In genomic region chr17:50898369-50899004, GRCh38 we compare ENCODE assay signal across 15 cellular contexts. TPM values are rescaled to one million over a fixed set of nuclear protein-coding genes. Genes with fewer than 3 reads are reported as not detected.
DNase-seq lines count a peak whose midpoint lies in the region; ATAC-seq and TF ChIP-seq lines count a peak whose summit lies in the region.
"Had no signal": no experiment of that assay in that cellular context is flagged by ENCODE, and none has a peak within 500 bp of the region (broad histone marks: within the 10 kb centered on the region; RNA-seq: fewer than 3 reads in every experiment).

No MANE protein-coding gene starts in this region.

- TF ChIP-seq CTCF in HEK293 (tag by site-specific recombination; IDR thresholded peaks at IDR 0.05) = no peak
- TF ChIP-seq CTCF in endothelial cell (IDR thresholded peaks at IDR 0.05; ENCODE audit: unreplicated experiment) = no peak

- H3K36me3 ChIP-seq in HEK293 (ENCODE audit: control insufficient read depth in 2 of 2, insufficient read depth in 1 of 2, low read length in 2 of 2) = no peaks in the 10 kb centered on the region
- H3K36me3 ChIP-seq: BLaER1 treated with 17β-estradiol and CSF1 and Interleukin-3, amounts not matched to agents 10 nM and 100 nM had no signal

- peaks cover 18% of the 10 kb centered on the region for H3K4me1 Mint-ChIP-seq in endothelial cell (ENCODE audit: unreplicated experiment)
- H3K4me1 Mint-ChIP-seq in stimulated activated effector memory CD8-positive, alpha-beta T cell treated with anti-CD3 and anti-CD28 coated beads, Interleukin-12 subunit alpha, Interleukin-12 subunit beta, amount 100 ng/mL, for 72 hours = peaks cover 29% of the 10 kb centered on the region

- no peak overlapping the region for H3K27ac Mint-ChIP-seq in endothelial cell (ENCODE audit: unreplicated experiment)
- peak overlapping the region; percentile 58 for H3K27ac Mint-ChIP-seq in stimulated activated effector memory CD8-positive, alpha-beta T cell treated with anti-CD3 and anti-CD28 coated beads, Interleukin-12 subunit alpha, Interleukin-12 subunit beta, amount 100 ng/mL, for 72 hours
- H3K27ac Mint-ChIP-seq: CD4-positive, alpha-beta T cell; GM23338 had no signal

- POLR2A ChIA-PET in HEK293 (lab: Yijun Ruan, JAX) = interaction anchor here (0.6 to 1.4 kb wide), 2 partner anchors 32 to 37 kb away, joined by 4 read pairs; partner anchors contain the start of gene TOB1

- no peaks in the 10 kb centered on the region for H3K4me1 ChIP-seq in HEK293 (ENCODE audit: control insufficient read depth, insufficient read depth, low read length)

- no peaks in the 10 kb centered on the region for H3K9me3 Mint-ChIP-seq in endothelial cell (ENCODE audit: unreplicated experiment)
- H3K9me3 Mint-ChIP-seq in stimulated activated effector memory CD8-positive, alpha-beta T cell treated with anti-CD3 and anti-CD28 coated beads, Interleukin-12 subunit alpha, Interleukin-12 subunit beta, amount 100 ng/mL, for 72 hours = no peaks in the 10 kb centered on the region
- H3K9me3 Mint-ChIP-seq: CD4-positive, alpha-beta T cell; GM23338; H9 had no signal

- DNase-seq in activated effector memory CD4-positive, alpha-beta T cell treated with anti-CD3 and anti-CD28 coated beads, Interleukin-2, amount 50 U/mL, for 16 hours = peak; percentile 4
- no peak for DNase-seq in activated effector memory CD4-positive, alpha-beta T cell treated with Interleukin-2 at 50 U/mL for 16 hours
- DNase-seq in endothelial cell (ENCODE audit: low spot score) = no peak
- DNase-seq in stimulated activated effector memory CD8-positive, alpha-beta T cell treated with anti-CD3 and anti-CD28 coated beads, Interleukin-12 subunit alpha, Interleukin-12 subunit beta, amount 100 ng/mL, for 72 hours (ENCODE audit: low spot score in 2 of 2) = no peak
- DNase-seq in NCI-H774 (lab: John Stamatoyannopoulos, UW) = no peak
- DNase-seq: 8988T; ACHN; CD4-positive, alpha-beta T cell; DMS79; H9 had no signal

- CTCF ChIA-PET in HEK293 (lab: Yijun Ruan, JAX) = interaction anchor here (0.6 kb wide), 1 partner anchor 145 kb away, joined by 3 read pairs; no protein-coding TSS in a partner anchor

- peaks cover 7% of the 10 kb centered on the region for H3K27me3 Mint-ChIP-seq in endothelial cell (ENCODE audit: unreplicated experiment)
- H3K27me3 Mint-ChIP-seq: CD4-positive, alpha-beta T cell had no signal

- H3K27ac ChIP-seq in HEK293 (ENCODE audit: extremely low read depth, low read depth, low read length) = no peak overlapping the region
- H3K27ac ChIP-seq: BLaER1 treated with 17β-estradiol and CSF1 and Interleukin-3, amounts not matched to agents 10 nM and 100 nM had no signal

- no peak for ATAC-seq in stimulated activated effector memory CD8-positive, alpha-beta T cell treated with anti-CD3 and anti-CD28 coated beads, Interleukin-12 subunit alpha, Interleukin-12 subunit beta, amount 100 ng/mL, for 72 hours
- no peak for ATAC-seq in HG02870 (IDR thresholded peaks at IDR 0.05; ENCODE audit: unreplicated experiment)
- ATAC-seq: GM12878, GM23338 had no signal

- no peaks in the 10 kb centered on the region for H3K36me3 Mint-ChIP-seq in endothelial cell (ENCODE audit: low read depth, unreplicated experiment)
- no peaks in the 10 kb centered on the region for H3K36me3 Mint-ChIP-seq in stimulated activated effector memory CD8-positive, alpha-beta T cell treated with anti-CD3 and anti-CD28 coated beads, Interleukin-12 subunit alpha, Interleukin-12 subunit beta, amount 100 ng/mL, for 72 hours

- no peak overlapping the region for H3K4me3 ChIP-seq in HEK293 (ENCODE audit: low read depth, low read length)
- H3K4me3 ChIP-seq: BLaER1 treated with 17β-estradiol and CSF1 and Interleukin-3, amounts not matched to agents 10 nM and 100 nM; GM12878; GM23338 had no signal

- peak overlapping the region; percentile 6 for H3K4me3 Mint-ChIP-seq in endothelial cell (ENCODE audit: unreplicated experiment)
- no peak overlapping the region for H3K4me3 Mint-ChIP-seq in stimulated activated effector memory CD8-positive, alpha-beta T cell treated with anti-CD3 and anti-CD28 coated beads, Interleukin-12 subunit alpha, Interleukin-12 subunit beta, amount 100 ng/mL, for 72 hours
- H3K4me3 Mint-ChIP-seq: CD4-positive, alpha-beta T cell; GM23338; H9 had no signal

- no peaks in the 10 kb centered on the region for H3K9me3 ChIP-seq in HEK293 (ENCODE audit: control insufficient read depth, insufficient read depth, low read depth, low read length)
- H3K9me3 ChIP-seq: BLaER1 treated with 17β-estradiol and CSF1 and Interleukin-3, amounts not matched to agents 10 nM and 100 nM had no signal

TF ChIP-seq in HEK293, 187 proteins besides CTCF, POLR2A, EP300 and RAD21 (continues in another document):
- TF ChIP-seq MZF1 (tag by site-specific recombination; IDR thresholded peaks at IDR 0.05; ENCODE audit: borderline replicate concordance) = no peak
- TF ChIP-seq PRDM6 (tag by site-specific recombination; IDR thresholded peaks at IDR 0.05) = no peak
- TF ChIP-seq HOXC10 (CRISPR knock-in tag; IDR thresholded peaks at IDR 0.05) = no peak
- no peak for TF ChIP-seq ZNF133 (tag by site-specific recombination; IDR thresholded peaks at IDR 0.05)
- peak; percentile 76; the same call in 1 of the 2 replicates for TF ChIP-seq ZNF394 (tag by site-specific recombination; IDR thresholded peaks at IDR 0.05; ENCODE audit: borderline replicate concordance)
- 0 out of 2 replicates have a peak, but pooled peaks have one; percentile 26 for TF ChIP-seq RBAK (tag by site-specific recombination; IDR thresholded peaks at IDR 0.05)
- TF ChIP-seq ZNF555 (tag by site-specific recombination; conservative IDR thresholded peaks at IDR 0.05) = peak; percentile 46
- no peak for TF ChIP-seq ZNF404 (tag by site-specific recombination; IDR thresholded peaks at IDR 0.05)
- no peak for TF ChIP-seq ZNF350 (tag by site-specific recombination; IDR thresholded peaks at IDR 0.05)
- TF ChIP-seq HOXD13 (CRISPR knock-in tag; IDR thresholded peaks at IDR 0.05; ENCODE audit: borderline replicate concordance) = no peak
- TF ChIP-seq ZNF747 (tag by site-specific recombination; IDR thresholded peaks at IDR 0.05) = no peak
- peak; percentile 71 for TF ChIP-seq ZBTB11 (tag by site-specific recombination; conservative IDR thresholded peaks at IDR 0.05; ENCODE audit: low read depth)
- no peak for TF ChIP-seq ZNF311 (tag by site-specific recombination; IDR thresholded peaks at IDR 0.05; ENCODE audit: borderline replicate concordance)
- no peak for TF ChIP-seq PBX3 (CRISPR knock-in tag; IDR thresholded peaks at IDR 0.05)
- TF ChIP-seq ZNF266 (tag by site-specific recombination; IDR thresholded peaks at IDR 0.05; ENCODE audit: low read depth) = 0 out of 2 replicates have a peak, but pooled peaks have one; percentile 39
- TF ChIP-seq ZNF629 (tag by site-specific recombination; IDR thresholded peaks at IDR 0.05) = 0 out of 2 replicates have a peak, but pooled peaks have one; percentile 25

RNA-seq across cellular contexts. Expression of gene TOB1, which starts 32.3 kb away (rescaled TPM):
- total RNA-seq in endothelial cell (ENCODE audit: unreplicated experiment) = 15.5 TPM
